In the genomic region with DNA sequence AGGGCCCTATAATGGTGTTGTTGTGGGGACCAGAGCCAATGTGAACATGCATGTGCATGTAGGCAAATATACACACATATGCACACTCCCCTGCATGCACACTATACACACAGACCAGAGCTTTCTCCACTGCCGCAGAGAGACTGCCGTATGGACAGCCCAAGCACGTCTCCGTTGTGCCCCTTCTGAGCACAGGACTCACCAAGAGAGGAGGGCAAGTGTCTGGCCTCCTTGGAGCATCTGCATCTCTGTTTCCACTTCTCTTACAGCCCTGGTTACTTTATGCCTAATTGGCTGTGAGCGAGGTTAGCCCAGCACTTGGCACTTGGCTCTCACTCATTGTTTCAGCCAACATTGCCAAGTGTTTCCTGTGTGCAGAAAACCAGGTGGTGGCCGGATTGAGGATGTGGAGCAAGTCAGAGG, we compare ENCODE assay signal across 9 cellular contexts. TPM values are rescaled to one million over a fixed set of nuclear protein-coding genes. Genes with fewer than 3 reads are reported as not detected.
DNase-seq lines count a peak whose midpoint lies in the region; ATAC-seq, FAIRE-seq and TF ChIP-seq lines count a peak whose summit lies in the region.
"Had no signal": no experiment of that assay in that cellular context is flagged by ENCODE, and none has a peak within 500 bp of the region (broad histone marks: within the 10 kb centered on the region; RNA-seq: fewer than 3 reads in every experiment).

No MANE protein-coding gene starts in this region.

- no peaks in the 10 kb centered on the region for H3K9me3 ChIP-seq in CD4-positive, CD25-positive, alpha-beta regulatory T cell (ENCODE audit: control insufficient read depth in 2 of 2, low read length in 2 of 2)
- H3K9me3 ChIP-seq: psoas muscle had no signal

- H3K36me3 ChIP-seq in CD4-positive, CD25-positive, alpha-beta regulatory T cell (ENCODE audit: control insufficient read depth, insufficient read depth, low read length) = no peaks in the 10 kb centered on the region
- no peaks in the 10 kb centered on the region for H3K36me3 ChIP-seq in brain microvascular endothelial cell (replicated peaks)

- peak overlapping the region; percentile 43 for H3K27ac ChIP-seq in CD4-positive, CD25-positive, alpha-beta regulatory T cell (ENCODE audit: insufficient read depth, low read length, poor library complexity, severe bottlenecking)
- peak overlapping the region; percentile 86 for H3K27ac ChIP-seq in brain microvascular endothelial cell
- H3K27ac ChIP-seq: psoas muscle had no signal

- DNase-seq in CD4-positive, CD25-positive, alpha-beta regulatory T cell = peak in 1 of 3 donors; percentile 42
- DNase-seq in brain microvascular endothelial cell (no peak), type B pancreatic cell (ENCODE audit: extremely low spot score, unreplicated experiment) (no peak), frontal cortex (ENCODE audit: low spot score in 2 of 2) (no peak), T1000 (lab: John Stamatoyannopoulos, UW) (no peak), KBM-7 (no peak)

- H3K9me3 Mint-ChIP-seq in CD4-positive, CD25-positive, alpha-beta regulatory T cell = peaks cover 0 to 3% (median 0%) of the 10 kb centered on the region in 7 donors
- H3K9me3 Mint-ChIP-seq in type B pancreatic cell = no peaks in the 10 kb centered on the region

- no peak for FAIRE-seq in frontal cortex (lab: Jason Lieb, UNC)

- no peaks in the 10 kb centered on the region for H3K27me3 Mint-ChIP-seq in CD4-positive, CD25-positive, alpha-beta regulatory T cell
- no peaks in the 10 kb centered on the region for H3K27me3 Mint-ChIP-seq in type B pancreatic cell

- H3K4me3 ChIP-seq in CD4-positive, CD25-positive, alpha-beta regulatory T cell (ENCODE audit: low read depth, low read length) = peak overlapping the region; percentile 63
- H3K4me3 ChIP-seq in brain microvascular endothelial cell (ENCODE audit: low read depth, low read length) = no peak overlapping the region
- H3K4me3 ChIP-seq: psoas muscle had no signal

- H3K27me3 ChIP-seq in CD4-positive, CD25-positive, alpha-beta regulatory T cell (ENCODE audit: control insufficient read depth, insufficient read depth, low read length) = no peaks in the 10 kb centered on the region
- H3K27me3 ChIP-seq in brain microvascular endothelial cell (replicated peaks) = no peaks in the 10 kb centered on the region

- peak overlapping the region; percentile 53 to 78 (median 74) for H3K27ac Mint-ChIP-seq in CD4-positive, CD25-positive, alpha-beta regulatory T cell
- H3K27ac Mint-ChIP-seq in type B pancreatic cell = no peak overlapping the region

- ATAC-seq in CD4-positive, CD25-positive, alpha-beta regulatory T cell (ENCODE audit: low read depth in 2 of 2) = no peak
- ATAC-seq in GM19372 (IDR thresholded peaks at IDR 0.05; ENCODE audit: low read depth, unreplicated experiment) = peak; percentile 7
- ATAC-seq in HG03432 (IDR thresholded peaks at IDR 0.05; ENCODE audit: unreplicated experiment) = peak; percentile 17

- peak overlapping the region; percentile 16 to 77 (median 64) for H3K4me3 Mint-ChIP-seq in CD4-positive, CD25-positive, alpha-beta regulatory T cell
- no peak overlapping the region for H3K4me3 Mint-ChIP-seq in type B pancreatic cell

- in situ Hi-C loops in brain microvascular endothelial cell (cut with HindIII; ENCODE audit: low pct_ligation_motif_present, low sequenced_read_pairs) (no loop called here), KBM-7 (cut with MboI; ENCODE audit: low pct_unique_long_range_greater_than_20kb, low sequenced_read_pairs) (no loop called here)

- no peaks in the 10 kb centered on the region for H3K36me3 Mint-ChIP-seq in CD4-positive, CD25-positive, alpha-beta regulatory T cell
- no peaks in the 10 kb centered on the region for H3K36me3 Mint-ChIP-seq in type B pancreatic cell

- no peak for TF ChIP-seq CTCF in brain microvascular endothelial cell (IDR thresholded peaks at IDR 0.05; ENCODE audit: low read depth, low read length, missing control alignments)
- no peak for TF ChIP-seq CTCF in type B pancreatic cell (conservative IDR thresholded peaks at IDR 0.05)

- peaks cover 55% of the 10 kb centered on the region for H3K4me1 ChIP-seq in CD4-positive, CD25-positive, alpha-beta regulatory T cell (ENCODE audit: control insufficient read depth, insufficient read depth, low read length, poor library complexity, severe bottlenecking)

- H3K4me1 Mint-ChIP-seq in CD4-positive, CD25-positive, alpha-beta regulatory T cell = peaks cover 20 to 69% (median 45%) of the 10 kb centered on the region in 4 donors
- no peaks in the 10 kb centered on the region for H3K4me1 Mint-ChIP-seq in type B pancreatic cell (ENCODE audit: unreplicated experiment)

RNA-seq across cellular contexts. Expression of a gene that starts 30.4 kb away (rescaled TPM):
- not detected for total RNA-seq in CD4-positive, CD25-positive, alpha-beta regulatory T cell
- not detected for polyA plus RNA-seq in CD4-positive, CD25-positive, alpha-beta regulatory T cell
- total RNA-seq in type B pancreatic cell (ENCODE audit: low replicate concordance) (not detected in 2 replicates), frontal cortex (not detected)
- total RNA-seq: psoas muscle had no signal

RNA-seq across cellular contexts. Expression of a gene that starts 43.5 kb away (rescaled TPM):
- not detected for total RNA-seq in CD4-positive, CD25-positive, alpha-beta regulatory T cell
- polyA plus RNA-seq in CD4-positive, CD25-positive, alpha-beta regulatory T cell = not detected
- not detected in 2 replicates for total RNA-seq in type B pancreatic cell (ENCODE audit: low replicate concordance)
- not detected for total RNA-seq in frontal cortex
- total RNA-seq: psoas muscle had no signal
- polyA plus RNA-seq: psoas muscle had no signal

Comparison
In these comparisons a context has a peak if more than half of its experiments do, and no peak if none do; other contexts are left out.
1. ATAC-seq: peak in GM19372 (single experiment) and HG03432 (single experiment); none in CD4-positive, CD25-positive, alpha-beta regulatory T cell (0 of 2).